ENCODE assay signal across 8 cellular contexts in the genomic region with DNA sequence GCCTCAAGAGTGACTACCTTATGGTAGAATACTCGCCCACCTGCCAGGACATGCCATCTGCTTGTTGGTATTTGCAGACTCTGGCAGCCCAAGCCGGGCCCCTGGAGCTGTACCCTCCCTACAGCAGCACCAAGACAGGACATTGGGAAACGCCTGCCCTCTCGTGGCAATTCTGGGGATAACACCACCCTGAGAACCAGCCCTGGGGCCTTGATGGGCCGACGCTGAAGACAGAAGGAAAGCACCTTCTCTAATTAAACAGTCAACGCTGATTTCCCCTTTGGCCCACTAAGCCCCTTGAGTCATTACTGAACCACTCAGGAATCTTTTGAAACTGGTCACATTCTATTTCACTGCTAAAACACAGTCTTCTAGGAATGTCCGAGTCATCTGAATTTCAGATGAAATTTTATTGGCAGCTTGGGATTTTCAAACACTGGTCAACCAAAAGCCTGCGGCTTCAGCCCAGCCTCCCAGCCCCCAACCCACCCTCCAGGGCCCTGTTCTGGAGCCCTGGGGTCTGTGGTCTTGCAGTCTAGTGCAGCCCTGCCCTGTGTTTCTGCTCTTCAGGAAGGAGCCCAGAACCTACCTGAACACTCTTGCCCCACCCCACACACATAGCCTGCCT.
DNase-seq lines count a peak whose midpoint lies in the region; ATAC-seq and TF ChIP-seq lines count a peak whose summit lies in the region.

No MANE protein-coding gene starts in this region.

- peaks cover 7% of the 10 kb centered on the region; the same call in 1 of the 2 replicates for H3K27me3 ChIP-seq in BE2C
- peaks cover 5% of the 10 kb centered on the region for H3K27me3 ChIP-seq in effector memory CD4-positive, alpha-beta T cell (replicated peaks; ENCODE audit: control insufficient read depth, insufficient read depth, low read length, poor library complexity, severe bottlenecking)
- H3K27me3 ChIP-seq in mesendoderm (ENCODE audit: insufficient read depth, low read length, poor library complexity): no peaks in the 10 kb centered on the region

- H3K4me1 ChIP-seq in BE2C (no peaks in the 10 kb centered on the region), mesendoderm (ENCODE audit: control insufficient read depth, low read depth, low read length) (peaks cover 7% of the 10 kb centered on the region)
- no peaks in the 10 kb centered on the region for H3K4me1 ChIP-seq in effector memory CD4-positive, alpha-beta T cell (ENCODE audit: control insufficient read depth, insufficient read depth, low read length, poor library complexity, severe bottlenecking)

- H3K79me2 ChIP-seq in mesendoderm (ENCODE audit: control insufficient read depth, insufficient read depth, low read length): no peaks in the 10 kb centered on the region

- no peaks in the 10 kb centered on the region for H3K9me3 Mint-ChIP-seq in activated CD4-positive, alpha-beta memory T cell treated with anti-CD3 and anti-CD28 coated beads, Interleukin-2, amount 10 ng/mL, durations not matched to agents 7 days and 5 days

- no peak overlapping the region for H3K23ac ChIP-seq in mesendoderm (ENCODE audit: low read length)

- H3K4me2 ChIP-seq in mesendoderm (ENCODE audit: low read length): no peak overlapping the region

- H3K79me1 ChIP-seq in mesendoderm (ENCODE audit: low read length): no peaks in the 10 kb centered on the region

- DNase-seq in BE2C (peak; percentile 78), NCI-H748 (lab: John Stamatoyannopoulos, UW; ENCODE audit: unreplicated experiment) (peak; percentile 47), mesendoderm (peak; percentile 88)
- peak; percentile 77 for DNase-seq in activated CD4-positive, alpha-beta memory T cell treated with anti-CD3 and anti-CD28 coated beads, Interleukin-2, amount 10 ng/mL, durations not matched to agents 7 days and 5 days
- DNase-seq in effector memory CD4-positive, alpha-beta T cell: peak; percentile 20 to 50 (median 41)
- DNase-seq in stimulated activated CD8-positive, alpha-beta memory T cell treated with anti-CD3 and anti-CD28 coated beads, Interleukin-2, amount 100 ng/mL, for 1 hour (ENCODE audit: low read depth in 2 of 2): peak; percentile 56

- CTCF ChIA-PET in activated CD4-positive, alpha-beta memory T cell treated with anti-CD3 and anti-CD28 coated beads, Interleukin-2, amount 10 ng/mL, durations not matched to agents 7 days and 5 days (lab: Charles Lee): interaction anchor here (1.1 to 6.0 kb wide), 8 partner anchors 9 to 340 kb away, joined by 3 to 66 read pairs (median 6); partner anchors contain the start of gene TMEM266

- no peak overlapping the region for H3K4me3 ChIP-seq in BE2C (ENCODE audit: low read depth, low read length)
- H3K4me3 ChIP-seq in effector memory CD4-positive, alpha-beta T cell (ENCODE audit: insufficient read depth, low read depth, low read length, poor library complexity, severe bottlenecking): no peak overlapping the region
- no peak overlapping the region for H3K4me3 ChIP-seq in mesendoderm (ENCODE audit: low read length)

- ATAC-seq in GM18907 (IDR thresholded peaks at IDR 0.05; ENCODE audit: unreplicated experiment) (peak; percentile 90), HG03135 (IDR thresholded peaks at IDR 0.05; ENCODE audit: unreplicated experiment) (peak; percentile 90)

- no peak overlapping the region for H3K4me3 Mint-ChIP-seq in activated CD4-positive, alpha-beta memory T cell treated with anti-CD3 and anti-CD28 coated beads, Interleukin-2, amount 10 ng/mL, durations not matched to agents 7 days and 5 days

- H3K9me3 ChIP-seq in BE2C: no peaks in the 10 kb centered on the region
- H3K9me3 ChIP-seq in effector memory CD4-positive, alpha-beta T cell (ENCODE audit: control insufficient read depth, low read length): no peaks in the 10 kb centered on the region

- no peak overlapping the region for H2AK5ac ChIP-seq in mesendoderm (ENCODE audit: low read length)

- no peak overlapping the region for H3K56ac ChIP-seq in mesendoderm (ENCODE audit: low read length)

- H3K4me1 Mint-ChIP-seq in activated CD4-positive, alpha-beta memory T cell treated with anti-CD3 and anti-CD28 coated beads, Interleukin-2, amount 10 ng/mL, durations not matched to agents 7 days and 5 days: peaks cover 15% of the 10 kb centered on the region

- no peak overlapping the region for H3K27ac ChIP-seq in effector memory CD4-positive, alpha-beta T cell (ENCODE audit: insufficient read depth, low read length, poor library complexity, severe bottlenecking)
- no peak overlapping the region for H3K27ac ChIP-seq in mesendoderm (ENCODE audit: low read depth, low read length)

- H3K18ac ChIP-seq in mesendoderm (ENCODE audit: low read length): no peak overlapping the region

- no peaks in the 10 kb centered on the region for H3K36me3 Mint-ChIP-seq in activated CD4-positive, alpha-beta memory T cell treated with anti-CD3 and anti-CD28 coated beads, Interleukin-2, amount 10 ng/mL, durations not matched to agents 7 days and 5 days (ENCODE audit: low read depth)

- no peak overlapping the region for H2BK15ac ChIP-seq in mesendoderm (replicated peaks; ENCODE audit: low read depth)

- no peak overlapping the region for H2BK5ac ChIP-seq in mesendoderm (ENCODE audit: low read length)

- H4K8ac ChIP-seq in mesendoderm (ENCODE audit: low read depth, low read length): no peak overlapping the region

- peaks cover 16% of the 10 kb centered on the region for H3K27me3 Mint-ChIP-seq in activated CD4-positive, alpha-beta memory T cell treated with anti-CD3 and anti-CD28 coated beads, Interleukin-2, amount 10 ng/mL, durations not matched to agents 7 days and 5 days

- no peak overlapping the region for H3K4ac ChIP-seq in mesendoderm (ENCODE audit: low read depth, low read length)

- TF ChIP-seq CTCF in BE2C (IDR thresholded peaks at IDR 0.05; ENCODE audit: low read depth, low read length): peak; percentile 91

- POLR2A ChIA-PET in activated CD4-positive, alpha-beta memory T cell treated with anti-CD3 and anti-CD28 coated beads, Interleukin-2, amount 10 ng/mL, durations not matched to agents 7 days and 5 days (lab: Charles Lee): no interaction called here

- H2BK120ac ChIP-seq in mesendoderm (ENCODE audit: low read depth, low read length): no peak overlapping the region

- no peak overlapping the region for H3K9ac ChIP-seq in mesendoderm (ENCODE audit: low read length)

- H4K5ac ChIP-seq in mesendoderm (ENCODE audit: low read length): no peak overlapping the region

- WGBS in mesendoderm (ENCODE audit: extremely low coverage, insufficient coverage, low lambda C conversion rate): no CpG with 5 or more reads among the region's 9 CpGs

- no peak overlapping the region for H3K27ac Mint-ChIP-seq in activated CD4-positive, alpha-beta memory T cell treated with anti-CD3 and anti-CD28 coated beads, Interleukin-2, amount 10 ng/mL, durations not matched to agents 7 days and 5 days

- H3K36me3 ChIP-seq in BE2C (no peaks in the 10 kb centered on the region), mesendoderm (ENCODE audit: control insufficient read depth, insufficient read depth, low read length) (no peaks in the 10 kb centered on the region)
- H3K36me3 ChIP-seq in effector memory CD4-positive, alpha-beta T cell (ENCODE audit: control insufficient read depth, insufficient read depth, low read length): no peaks in the 10 kb centered on the region
